In genomic region chr6:143062551-143062950, GRCh38 we compare ENCODE assay signal across 1 cellular context.
TF ChIP-seq lines count a peak whose summit lies in the region.

No MANE protein-coding gene starts in this region.

TF ChIP-seq in liver, 16 proteins besides CTCF, POLR2A, EP300 and RAD21 (continued from another document):
- TF ChIP-seq REST (IDR thresholded peaks at IDR 0.05) = no peak
- TF ChIP-seq TAF1 (conservative IDR thresholded peaks at IDR 0.05) = no peak
- TF ChIP-seq NR2F2 (IDR thresholded peaks at IDR 0.05) = no peak
- no peak for TF ChIP-seq SP1 (IDR thresholded peaks at IDR 0.05)
- TF ChIP-seq FOXA1 (IDR thresholded peaks at IDR 0.05) = no peak
